8 cellular contexts compared by ENCODE assay signal in genomic region chr1:145957443-145958319, GRCh38.
DNase-seq lines count a peak whose midpoint lies in the region; ATAC-seq and FAIRE-seq lines count a peak whose summit lies in the region.

TSS of gene LIX1L (minus strand) at chr1:145958017. CDS start at chr1:145957927, 90 bp downstream.

- peak within 1 kb of the TSS; percentile 90 for H3K27ac ChIP-seq in cingulate gyrus (ENCODE audit: low read depth, low read length)

- FAIRE-seq in GM19239 (lab: Jason Lieb, UNC), result peak; percentile 84

- peak; percentile 74 for ATAC-seq in HG03457 (IDR thresholded peaks at IDR 0.05; ENCODE audit: unreplicated experiment)

- DNase-seq in Ammon's horn (ENCODE audit: low spot score) (peak; percentile 99), GM19239 (ENCODE audit: insufficient read length, low spot score) (peak; percentile 90), NCI-H524 treated with DMSO at 0.1 percent for 48 hours (lab: John Stamatoyannopoulos, UW) (peak; percentile 91), kidney tubule cell (ENCODE audit: low spot score) (peak; percentile 95)
- peak; percentile 93 for DNase-seq in activated CD4-positive, alpha-beta T cell treated with anti-CD3 and anti-CD28 coated beads for 4 hours
- peak; percentile 86 to 94 (median 89) for DNase-seq in stimulated activated CD4-positive, alpha-beta T cell treated with anti-CD3 and anti-CD28 coated beads, Interleukin-1b, Interleukin-23, amount 100 ng/mL, for 24 hours (ENCODE audit: low read depth in 4 of 4, low spot score in 1 of 4)

Comparison
In these comparisons a context has a peak if more than half of its experiments do, and no peak if none do; other contexts are left out.
1. Peak in every context shown above with its lines: DNase-seq, ATAC-seq and H3K27ac ChIP-seq.